11 cellular contexts compared by ENCODE assay signal in genomic region chr4:37981844-37982720, GRCh38. TPM values are rescaled to one million over a fixed set of nuclear protein-coding genes. Genes with fewer than 3 reads are reported as not detected.
A peak's percentile ranks its signal among the peaks of the same experiment; 100 is the strongest.
DNase-seq lines count a peak whose midpoint lies in the region; ATAC-seq and TF ChIP-seq lines count a peak whose summit lies in the region.
"Had no signal": no experiment of that assay in that cellular context is flagged by ENCODE, and none has a peak within 500 bp of the region (broad histone marks: within the 10 kb centered on the region; RNA-seq: fewer than 3 reads in every experiment).

No MANE protein-coding gene starts in this region.

- H3K27me3 ChIP-seq in PC-9 (ENCODE audit: insufficient read depth, low read depth) = no peaks in the 10 kb centered on the region

- H3K27me3 Mint-ChIP-seq in stimulated activated naive B cell treated with anti-CD40 and anti-IgM and Interleukin-4, amounts not matched to agents 10 μg/mL and 1 μg/mL and 100 μg/mL, for 72 hours = no peaks in the 10 kb centered on the region

- no peaks in the 10 kb centered on the region for H3K9me3 Mint-ChIP-seq in stimulated activated naive B cell treated with anti-CD40 and anti-IgM and Interleukin-4, amounts not matched to agents 10 μg/mL and 1 μg/mL and 100 μg/mL, for 72 hours
- H3K9me3 Mint-ChIP-seq: T-helper 1 cell treated with Interleukin-12 subunit alpha and Interleukin-12 subunit beta and Interleukin-4 antibody, amounts not matched to agents 30 μg/mL and 1 μg/mL, for 36 hours had no signal

- no TSS peak for BruUV-seq in PC-9 (replicated peaks; lab: Mats Ljungman, UMichigan)

- DNase-seq in EH (ENCODE audit: low read depth) (peak; percentile 88), PC-9 (peak in 1 of 2 experiments; percentile 63), hepatic stellate cell (ENCODE audit: low spot score) (peak; percentile 52), OCI-M1 (lab: John Stamatoyannopoulos, UW) (no peak), substantia nigra (lab: John Stamatoyannopoulos, UW) (no peak)
- DNase-seq in stimulated activated naive B cell treated with anti-CD40 and anti-IgM and Interleukin-4, amounts not matched to agents 10 μg/mL and 1 μg/mL and 100 μg/mL, for 72 hours = no peak
- DNase-seq: cerebellar nuclear complex, NCI-H2227 treated with DMSO at 0.1 percent for 48 hours had no signal

- POLR2A ChIA-PET in PC-9 (lab: Charles Lee; ENCODE audit: unreplicated experiment) = no interaction called here

- peaks cover 37 to 74% of the 10 kb centered on the region in 2 donors for H3K4me1 Mint-ChIP-seq in stimulated activated naive B cell treated with anti-CD40 and anti-IgM and Interleukin-4, amounts not matched to agents 10 μg/mL and 1 μg/mL and 100 μg/mL, for 72 hours

- peaks cover 12% of the 10 kb centered on the region for H3F3A ChIP-seq in PC-9 (ENCODE audit: insufficient read depth, low read depth)

- peaks cover 87% of the 10 kb centered on the region for H3K79me2 ChIP-seq in PC-9 (ENCODE audit: low read depth)

- CTCF ChIA-PET in PC-9 (lab: Charles Lee) = no interaction called here

- no peak overlapping the region for H2AFZ ChIP-seq in PC-9

- H3K9me3 ChIP-seq in PC-9 (ENCODE audit: insufficient read depth, low read depth) = no peaks in the 10 kb centered on the region

- H3K4me3 Mint-ChIP-seq in stimulated activated naive B cell treated with anti-CD40 and anti-IgM and Interleukin-4, amounts not matched to agents 10 μg/mL and 1 μg/mL and 100 μg/mL, for 72 hours = peak overlapping the region in 1 of 2 donors; percentile 9
- H3K4me3 Mint-ChIP-seq: T-helper 1 cell treated with Interleukin-12 subunit alpha and Interleukin-12 subunit beta and Interleukin-4 antibody, amounts not matched to agents 30 μg/mL and 1 μg/mL, for 36 hours had no signal

- peak overlapping the region; percentile 41 for H3K4me2 ChIP-seq in PC-9

- H3K9me2 ChIP-seq in PC-9 (ENCODE audit: insufficient read depth) = no peaks in the 10 kb centered on the region

- intact Hi-C loops in PC-9 (cut with micrococcal nuclease; ENCODE audit: unreplicated experiment) = loop anchor here (10.0 kb wide), 1 partner anchor 527 kb away; a partner anchor contains a TSS

- H3K36me3 Mint-ChIP-seq in stimulated activated naive B cell treated with anti-CD40 and anti-IgM and Interleukin-4, amounts not matched to agents 10 μg/mL and 1 μg/mL and 100 μg/mL, for 72 hours = peaks cover 11 to 12% of the 10 kb centered on the region in 2 donors

- TF ChIP-seq CTCF in PC-9 (conservative IDR thresholded peaks at IDR 0.05) = no peak

- H3K4me1 ChIP-seq in PC-9 (replicated peaks; ENCODE audit: insufficient read depth) = peaks cover 38% of the 10 kb centered on the region

- no peak overlapping the region for H3K4me3 ChIP-seq in PC-9

- peak overlapping the region; percentile 3 for H3K27ac Mint-ChIP-seq in stimulated activated naive B cell treated with anti-CD40 and anti-IgM and Interleukin-4, amounts not matched to agents 10 μg/mL and 1 μg/mL and 100 μg/mL, for 72 hours
- H3K27ac Mint-ChIP-seq: T-helper 1 cell treated with Interleukin-12 subunit alpha and Interleukin-12 subunit beta and Interleukin-4 antibody, amounts not matched to agents 30 μg/mL and 1 μg/mL, for 36 hours had no signal

- no peaks in the 10 kb centered on the region for H4K20me1 ChIP-seq in PC-9 (ENCODE audit: insufficient read depth)

- no peak for ATAC-seq in stimulated activated naive B cell treated with anti-CD40 and anti-IgM and Interleukin-4, amounts not matched to agents 10 μg/mL and 1 μg/mL and 100 μg/mL, for 72 hours (replicated peaks)
- ATAC-seq in HG02981 (IDR thresholded peaks at IDR 0.05; ENCODE audit: unreplicated experiment) = no peak

- no peaks in the 10 kb centered on the region for H3K36me3 ChIP-seq in PC-9 (ENCODE audit: low read depth)

- H3K27ac ChIP-seq in PC-9 = peak overlapping the region; percentile 38
- no peak overlapping the region for H3K27ac ChIP-seq in substantia nigra (ENCODE audit: low read depth, low read length, poor library complexity, severe bottlenecking)

RNA-seq across cellular contexts. Expression of gene PTTG2, which starts 21.9 kb away (rescaled TPM):
- total RNA-seq in PC-9 (2021) = 0.55 and 2.1 TPM in 2 replicates
- total RNA-seq: HT1080 had no signal

Comparison
In these comparisons a context has a peak if more than half of its experiments do, and no peak if none do; other contexts are left out.
1. DNase-seq: peak in EH (single experiment) and hepatic stellate cell (single experiment); none in stimulated activated naive B cell treated with anti-CD40 and anti-IgM and Interleukin-4, amounts not matched to agents 10 μg/mL and 1 μg/mL and 100 μg/mL, for 72 hours (single experiment), OCI-M1 (single experiment) and substantia nigra (0 of 49).